In the genomic region with DNA sequence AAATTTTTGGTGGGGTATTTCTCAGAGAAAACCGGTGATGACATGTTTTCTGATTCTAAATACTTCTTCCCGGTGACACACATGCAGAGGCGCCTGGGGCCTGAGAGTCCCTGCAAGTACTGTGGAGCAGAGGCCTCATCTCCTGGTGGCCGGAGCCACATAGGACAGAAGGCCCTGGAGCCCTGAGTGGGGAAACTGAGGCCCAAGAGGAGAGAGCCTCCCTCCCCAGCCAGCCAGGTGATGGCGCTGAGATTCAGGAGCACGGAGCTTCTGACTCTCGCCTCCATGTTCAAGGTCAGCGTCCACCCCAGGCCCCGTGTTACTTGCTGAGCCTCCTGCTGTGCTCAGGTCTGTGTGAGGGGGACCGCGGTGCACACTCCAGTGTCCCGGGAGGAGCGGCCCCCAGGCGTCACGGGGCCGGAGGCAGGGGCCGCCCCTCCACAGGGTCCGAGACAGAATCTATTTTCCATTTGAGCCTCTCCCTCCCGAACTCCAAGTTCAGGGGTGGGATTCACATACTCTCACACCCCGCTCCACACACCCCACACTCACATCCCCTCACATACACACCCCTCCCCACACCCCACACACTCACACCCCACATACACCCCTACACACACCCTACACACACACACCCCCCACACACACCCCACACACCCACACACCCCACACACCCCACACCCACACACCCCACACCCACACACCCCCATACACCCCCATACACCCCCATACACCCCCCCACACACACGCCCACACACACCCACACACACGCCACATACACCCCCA, we compare ENCODE assay signal across 19 cellular contexts. TPM values are rescaled to one million over a fixed set of nuclear protein-coding genes. Genes with fewer than 3 reads are reported as not detected.
A peak's percentile ranks its signal among the peaks of the same experiment; 100 is the strongest.
DNase-seq lines count a peak whose midpoint lies in the region; ATAC-seq, FAIRE-seq and TF ChIP-seq lines count a peak whose summit lies in the region.
"Had no signal": no experiment of that assay in that cellular context is flagged by ENCODE, and none has a peak within 500 bp of the region (broad histone marks: within the 10 kb centered on the region; RNA-seq: fewer than 3 reads in every experiment).

No MANE protein-coding gene starts in this region.

- no peak for TF ChIP-seq RAD21 in HepG2 (CRISPR knock-in tag; IDR thresholded peaks at IDR 0.05)

- no peak for TF ChIP-seq EP300 in HepG2 (IDR thresholded peaks at IDR 0.05; ENCODE audit: low read depth in 2 of 2, low read length in 2 of 2)
- no peak for TF ChIP-seq EP300 in HepG2 (CRISPR knock-in tag; IDR thresholded peaks at IDR 0.05; ENCODE audit: borderline replicate concordance)

- no peak overlapping the region for H3K4me3 ChIP-seq in HEK293 (ENCODE audit: low read depth, low read length)
- peak overlapping the region; percentile 58 to 76 (median 61); a peak in 3 of 6 replicates for H3K4me3 ChIP-seq in HepG2 (replicated peaks in 1 of 3; ENCODE audit: insufficient read depth in 1 of 3, low read depth in 2 of 3, low read length in 3 of 3)
- no peak overlapping the region for H3K4me3 ChIP-seq in Peyer's patch
- H3K4me3 ChIP-seq: left lung, prostate gland had no signal

- H4K20me1 ChIP-seq in HepG2 (ENCODE audit: insufficient read depth, low read length) = no peaks in the 10 kb centered on the region

- H3K4me1 ChIP-seq in HEK293 (ENCODE audit: control insufficient read depth, insufficient read depth, low read length) (no peaks in the 10 kb centered on the region), HepG2 (ENCODE audit: insufficient read depth, low read length) (peaks cover 79% of the 10 kb centered on the region), Peyer's patch (no peaks in the 10 kb centered on the region)
- H3K4me1 ChIP-seq: prostate gland had no signal

- in situ Hi-C loops in HepG2 (cut with HindIII; ENCODE audit: extremely low pct_ligation_motif_present, low pct_unique_long_range_greater_than_20kb) = no loop called here

- POLR2A ChIA-PET in HEK293 (lab: Yijun Ruan, JAX) = no interaction called here
- POLR2A ChIA-PET in HepG2 (lab: Yijun Ruan, JAX) = interaction anchor here (0.6 to 6.2 kb wide), 10 partner anchors 9 to 180 kb away, joined by 3 to 141 read pairs (median 8); a partner anchor contains a TSS

- H3K36me3 ChIP-seq in HEK293 (ENCODE audit: control insufficient read depth in 2 of 2, insufficient read depth in 1 of 2, low read length in 2 of 2) (no peaks in the 10 kb centered on the region), HepG2 (replicated peaks in 1 of 2; ENCODE audit: control insufficient read depth in 1 of 2, insufficient read depth in 2 of 2, low read length in 2 of 2) (no peaks in the 10 kb centered on the region), Peyer's patch (no peaks in the 10 kb centered on the region)
- H3K36me3 ChIP-seq: left lung, prostate gland had no signal

- no peaks in the 10 kb centered on the region for H3K79me2 ChIP-seq in HepG2 (ENCODE audit: insufficient read depth, low read length)

- H3K9me3 ChIP-seq in HEK293 (ENCODE audit: control insufficient read depth, insufficient read depth, low read depth, low read length) (no peaks in the 10 kb centered on the region), HepG2 (ENCODE audit: low read length) (no peaks in the 10 kb centered on the region), Peyer's patch (no peaks in the 10 kb centered on the region)
- H3K9me3 ChIP-seq: left lung, prostate gland had no signal

- TF ChIP-seq POLR2A in HepG2 (IDR thresholded peaks at IDR 0.05; ENCODE audit: insufficient read depth in 1 of 2, low read depth in 2 of 2, low read length in 2 of 2) (no peak), Peyer's patch (IDR thresholded peaks at IDR 0.05) (no peak)

- no peak for FAIRE-seq in HepG2 (lab: Jason Lieb, UNC)
- FAIRE-seq: GM18507 had no signal

- no peaks in the 10 kb centered on the region for H3K9me3 Mint-ChIP-seq in brain
- no peaks in the 10 kb centered on the region for H3K9me3 Mint-ChIP-seq in stimulated activated memory B cell treated with anti-CD40 and anti-IgM and Interleukin-4, amounts not matched to agents 10 μg/mL and 1 μg/mL and 100 μg/mL, for 72 hours
- H3K9me3 Mint-ChIP-seq: activated CD4-positive, alpha-beta T cell treated with anti-CD3 and anti-CD28 coated beads, Interleukin-2, amount 10 ng/mL, durations not matched to agents 24 days and 14 days; activated naive CD4-positive, alpha-beta T cell treated with anti-CD3 and anti-CD28 coated beads, Interleukin-2, amount 50 U/mL, for 72 hours had no signal

- intact Hi-C loops in HepG2 (cut with micrococcal nuclease; ENCODE audit: unreplicated experiment) = loop anchor here (2.0 kb wide), 1 partner anchor 29 kb away; no protein-coding TSS in a partner anchor

- H3K4me1 Mint-ChIP-seq in brain = no peaks in the 10 kb centered on the region
- H3K4me1 Mint-ChIP-seq in stimulated activated memory B cell treated with anti-CD40 and anti-IgM and Interleukin-4, amounts not matched to agents 10 μg/mL and 1 μg/mL and 100 μg/mL, for 72 hours = no peaks in the 10 kb centered on the region
- H3K4me1 Mint-ChIP-seq: activated CD4-positive, alpha-beta T cell treated with anti-CD3 and anti-CD28 coated beads, Interleukin-2, amount 10 ng/mL, durations not matched to agents 24 days and 14 days; B cell had no signal

- H3K4me2 ChIP-seq in HepG2 (ENCODE audit: low read depth, low read length) = peak overlapping the region; percentile 92

- H3K27ac ChIP-seq in HEK293 (ENCODE audit: extremely low read depth, low read depth, low read length) (no peak overlapping the region), HepG2 (ENCODE audit: extremely low read length, insufficient read depth, low read length) (no peak overlapping the region), Peyer's patch (no peak overlapping the region)
- H3K27ac ChIP-seq: left lung, prostate gland had no signal

- TF ChIP-seq CTCF in HEK293 (tag by site-specific recombination; IDR thresholded peaks at IDR 0.05) (no peak), brain (conservative IDR thresholded peaks at IDR 0.05) (no peak), HepG2 (CRISPR knock-in tag; IDR thresholded peaks at IDR 0.05) (peak; percentile 77), Peyer's patch (IDR thresholded peaks at IDR 0.05) (no peak)

- BruUV-seq in HepG2 (replicated peaks; lab: Mats Ljungman, UMichigan) = no TSS peak

- CTCF ChIA-PET in HEK293 (lab: Yijun Ruan, JAX) = interaction anchor here (0.8 to 4.0 kb wide), 2 partner anchors 144 to 154 kb away, joined by 5 to 19 read pairs; no protein-coding TSS in a partner anchor
- CTCF ChIA-PET in HepG2 (lab: Yijun Ruan, JAX; ENCODE audit: low intra/inter-chr PET ratio, low total read pairs) = interaction anchor here (0.7 kb wide), 1 partner anchor 145 kb away, joined by 3 read pairs; no protein-coding TSS in a partner anchor

- H3K36me3 Mint-ChIP-seq in brain = peaks cover 6% of the 10 kb centered on the region
- H3K36me3 Mint-ChIP-seq in stimulated activated memory B cell treated with anti-CD40 and anti-IgM and Interleukin-4, amounts not matched to agents 10 μg/mL and 1 μg/mL and 100 μg/mL, for 72 hours = no peaks in the 10 kb centered on the region
- H3K36me3 Mint-ChIP-seq: activated naive CD4-positive, alpha-beta T cell treated with anti-CD3 and anti-CD28 coated beads, Interleukin-2, amount 50 U/mL, for 72 hours had no signal

- H3K27me3 Mint-ChIP-seq in brain = no peaks in the 10 kb centered on the region
- no peaks in the 10 kb centered on the region for H3K27me3 Mint-ChIP-seq in stimulated activated memory B cell treated with anti-CD40 and anti-IgM and Interleukin-4, amounts not matched to agents 10 μg/mL and 1 μg/mL and 100 μg/mL, for 72 hours
- H3K27me3 Mint-ChIP-seq: activated CD4-positive, alpha-beta T cell treated with anti-CD3 and anti-CD28 coated beads, Interleukin-2, amount 10 ng/mL, durations not matched to agents 24 days and 14 days; B cell had no signal

- peaks cover 2 to 13% of the 10 kb centered on the region in 2 experiments; a peak in 2 of 5 replicates for H3K27me3 ChIP-seq in HepG2 (ENCODE audit: control insufficient read depth in 1 of 2, insufficient read depth in 2 of 2, low read length in 2 of 2)
- H3K27me3 ChIP-seq in Peyer's patch = no peaks in the 10 kb centered on the region
- H3K27me3 ChIP-seq: left lung had no signal

- H3K27ac Mint-ChIP-seq in brain = peak overlapping the region in 4 of 5 experiments; percentile 42 to 72 (median 56)
- no peak overlapping the region for H3K27ac Mint-ChIP-seq in stimulated activated memory B cell treated with anti-CD40 and anti-IgM and Interleukin-4, amounts not matched to agents 10 μg/mL and 1 μg/mL and 100 μg/mL, for 72 hours
- H3K27ac Mint-ChIP-seq: activated CD4-positive, alpha-beta T cell treated with anti-CD3 and anti-CD28 coated beads, Interleukin-2, amount 10 ng/mL, durations not matched to agents 24 days and 14 days; B cell had no signal

- H2AFZ ChIP-seq in HepG2 (ENCODE audit: low read length) = no peak overlapping the region

- 15% methylated on average over 11 of the region's 22 CpGs for WGBS in HepG2 (ENCODE audit: low lambda C conversion rate)

- ATAC-seq in HepG2 (no peak), GM19023 (IDR thresholded peaks at IDR 0.05; ENCODE audit: unreplicated experiment) (no peak)
- peak; percentile 61 for ATAC-seq in stimulated activated memory B cell treated with anti-CD40 and anti-IgM and Interleukin-4, amounts not matched to agents 10 μg/mL and 1 μg/mL and 100 μg/mL, for 72 hours
- ATAC-seq: HCT116 had no signal

- H3K4me3 Mint-ChIP-seq in brain = no peak overlapping the region
- no peak overlapping the region for H3K4me3 Mint-ChIP-seq in stimulated activated memory B cell treated with anti-CD40 and anti-IgM and Interleukin-4, amounts not matched to agents 10 μg/mL and 1 μg/mL and 100 μg/mL, for 72 hours
- H3K4me3 Mint-ChIP-seq: activated CD4-positive, alpha-beta T cell treated with anti-CD3 and anti-CD28 coated beads, Interleukin-2, amount 10 ng/mL, durations not matched to agents 24 days and 14 days; B cell had no signal

- DNase-seq in HepG2 (ENCODE audit: low spot score) (peak; percentile 35), hepatic stellate cell (ENCODE audit: low spot score) (no peak), Peyer's patch (no peak)
- DNase-seq: activated CD4-positive, alpha-beta T cell treated with anti-CD3 and anti-CD28 coated beads, Interleukin-2, amount 10 ng/mL, durations not matched to agents 24 days and 14 days; activated T-cell treated with anti-CD3 and anti-CD28 coated beads for 4 hours; effector memory CD4-positive, alpha-beta T cell; NCI-H187 treated with DMSO at 0.1 percent for 48 hours; NCI-H510A treated with DMSO at 0.1 percent for 48 hours; stimulated activated CD4-positive, alpha-beta T cell treated with anti-CD3 and anti-CD28 coated beads, Interleukin-15, amount 100 ng/mL, for 24 hours had no signal

- H3K9ac ChIP-seq in HepG2 (ENCODE audit: insufficient read depth, low read depth, low read length) = peak overlapping the region; percentile 67; the same call in 1 of the 2 replicates

RNA-seq across cellular contexts. Expression of a gene that starts 43.8 kb away (rescaled TPM):
- 33.7 TPM for polyA plus RNA-seq in brain (ENCODE audit: insufficient read depth, low read depth, low replicate concordance)
- total RNA-seq in HepG2 (2016; rRNA removed; fragmentation: Illumina TruSeq; extraction: Trizol) = 47.1 and 51.5 TPM in 2 replicates
- 43.4 and 50.9 TPM in 2 replicates for total RNA-seq in HepG2 (2016; cell fraction: cytosol; rRNA removed; fragmentation: Illumina TruSeq; extraction: Trizol; ENCODE audit: low read depth)
- total RNA-seq in HepG2 (2016; cell fraction: insoluble cytoplasmic fraction; rRNA removed; fragmentation: Illumina TruSeq; extraction: Trizol) = 51.9 and 55.4 TPM in 2 replicates
- total RNA-seq in HepG2 (2016; cell fraction: membrane; rRNA removed; fragmentation: Illumina TruSeq; extraction: Trizol) = 31.2 and 37.8 TPM in 2 replicates
- total RNA-seq in HepG2 (2016; cell fraction: nucleus; rRNA removed; fragmentation: Illumina TruSeq; extraction: Trizol) = 17.3 and 20.5 TPM in 2 replicates
- 21.0 and 22.6 TPM in 2 replicates for polyA plus RNA-seq in HepG2 (2011; rRNA removed)
- polyA plus RNA-seq in HepG2 (2011; cell fraction: cytosol; rRNA removed) = 32.4 and 47.0 TPM in 2 replicates
- 22.9 and 26.2 TPM in 2 replicates for polyA plus RNA-seq in HepG2 (2011; cell fraction: nucleus; rRNA removed)
- polyA plus RNA-seq in HepG2 (2012) = 22.9 TPM in 2 replicates
- polyA plus RNA-seq in HepG2 (2016; cell fraction: cytosol; fragmentation: Illumina TruSeq; extraction: Trizol; ENCODE audit: low read depth) = 43.3 and 45.1 TPM in 2 replicates
- 53.9 and 57.5 TPM in 2 replicates for polyA plus RNA-seq in HepG2 (2016; cell fraction: insoluble cytoplasmic fraction; fragmentation: Illumina TruSeq; extraction: Trizol; ENCODE audit: low read depth)
- polyA plus RNA-seq in HepG2 (2016; cell fraction: membrane; fragmentation: Illumina TruSeq; extraction: Trizol; ENCODE audit: low read depth) = 27.6 and 29.8 TPM in 2 replicates
- 35.4 and 41.4 TPM in 2 replicates for polyA plus RNA-seq in HepG2 (2016; cell fraction: nucleus; fragmentation: Illumina TruSeq; extraction: Trizol; ENCODE audit: insufficient read depth, low read depth)
- polyA minus RNA-seq in HepG2 (2011; rRNA and poly(A)+ RNA removed; ENCODE audit: low replicate concordance) = 14.1 and 17.2 TPM in 2 replicates
- 15.8 and 22.1 TPM in 2 replicates for polyA minus RNA-seq in HepG2 (2011; cell fraction: cytosol; rRNA and poly(A)+ RNA removed)
- polyA minus RNA-seq in HepG2 (2011; cell fraction: nucleus; rRNA and poly(A)+ RNA removed) = 5.8 and 8.6 TPM in 2 replicates
- 10 to 100 TPM in 1 of 4 donors, 1 to 10 TPM in 2, not detected in 1; 7.8 to 10.5 (median 10.0) TPM for total RNA-seq in Peyer's patch

Comparison
In these comparisons a context has a peak if more than half of its experiments do, and no peak if none do; other contexts are left out.
1. H3K4me3 ChIP-seq: peak in HepG2 (3 of 3); none in HEK293 (single experiment) and Peyer's patch (0 of 4).